ENCODE assay signal across 8 cellular contexts in the genomic region with DNA sequence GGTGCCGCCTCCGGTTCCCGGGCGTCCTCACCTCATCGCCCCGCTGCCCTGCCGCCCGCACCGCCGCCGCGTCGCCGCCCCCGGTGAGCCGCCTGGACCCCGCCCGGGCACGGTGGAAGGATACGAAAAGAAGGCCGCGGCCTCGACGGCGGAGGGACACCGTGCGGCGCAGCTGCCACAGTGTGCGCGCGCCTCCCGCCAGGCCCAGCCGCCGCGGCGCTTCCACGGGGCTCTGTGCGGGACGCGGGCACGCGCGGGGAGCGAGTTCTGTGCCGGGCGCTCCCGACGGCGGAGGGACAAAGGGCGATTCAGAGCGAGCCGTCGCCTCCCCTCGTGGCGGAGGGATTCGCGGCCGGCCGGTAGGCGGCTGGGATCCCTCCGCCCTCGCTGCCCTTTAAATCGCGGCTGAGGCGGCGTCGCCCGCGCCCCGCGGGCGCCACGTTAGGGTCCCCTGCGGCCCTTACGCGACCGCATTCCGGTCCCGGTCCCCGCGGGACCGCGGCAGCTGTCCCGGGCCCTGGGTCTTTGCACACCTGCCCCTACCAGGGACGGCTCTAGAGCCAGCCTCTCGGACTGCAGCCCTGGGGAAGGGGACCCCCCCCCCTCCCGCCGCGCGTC. TPM values are rescaled to one million over a fixed set of nuclear protein-coding genes. Genes with fewer than 3 reads are reported as not detected.
A peak's percentile ranks its signal among the peaks of the same experiment; 100 is the strongest.
DNase-seq lines count a peak whose midpoint lies in the region; ATAC-seq lines count a peak whose summit lies in the region.

No MANE protein-coding gene starts in this region.

- ATAC-seq in HG03108 (IDR thresholded peaks at IDR 0.05; ENCODE audit: unreplicated experiment): peak; percentile 36
- ATAC-seq in left colon: peak; percentile 53

- intact Hi-C loops in left colon (cut with DNase I, micrococcal nuclease): no loop called here

- DNase-seq in SIG-M5 treated with dmso at 0.1 percent for 504 hours (lab: John Stamatoyannopoulos, UW; ENCODE audit: unreplicated experiment) (peak; percentile 73), SIG-M5 (lab: John Stamatoyannopoulos, UW) (no peak), NCI-H345 treated with DMSO at 0.1 percent for 48 hours (lab: John Stamatoyannopoulos, UW; ENCODE audit: unreplicated experiment) (peak; percentile 56), left colon (peak; percentile 87 to 90)
- peak; percentile 84 for DNase-seq in activated CD4-positive, alpha-beta T cell treated with anti-CD3 and anti-CD28 coated beads for 48 hours
- peak; percentile 61 to 63 for DNase-seq in stimulated activated CD4-positive, alpha-beta T cell treated with anti-CD3 and anti-CD28 coated beads, Interleukin-1b, Interleukin-23, amount 100 ng/mL, for 1 hour (ENCODE audit: low read depth in 2 of 2)

- H3K27ac ChIP-seq in cingulate gyrus (ENCODE audit: low read depth, low read length): peak overlapping the region; percentile 93

RNA-seq across cellular contexts. Expression of a gene that starts 0.6 kb away (rescaled TPM):
- total RNA-seq in left colon: 10 to 100 TPM; 56.9 to 62.8 TPM

RNA-seq across cellular contexts. Expression of a gene that starts 58.1 kb away (rescaled TPM):
- 10 to 100 TPM; 68.8 to 76.3 TPM for total RNA-seq in left colon
